1 cellular context compared by ENCODE assay signal in genomic region chr7:72914756-72915525, GRCh38.
TF ChIP-seq lines count a peak whose summit lies in the region.

No MANE protein-coding gene starts in this region.

TF ChIP-seq in K562, 482 proteins besides CTCF, POLR2A, EP300 and RAD21 (continued from another document):
- TF ChIP-seq DEAF1 (CRISPR knock-in tag; IDR thresholded peaks at IDR 0.05) = peak; percentile 52; the same call in 1 of the 2 replicates
TF ChIP-seq in K562: peak in this region for 7; not testable (repeated sequence) for 475.
